ENCODE assay signal across 28 cellular contexts in the genomic region with DNA sequence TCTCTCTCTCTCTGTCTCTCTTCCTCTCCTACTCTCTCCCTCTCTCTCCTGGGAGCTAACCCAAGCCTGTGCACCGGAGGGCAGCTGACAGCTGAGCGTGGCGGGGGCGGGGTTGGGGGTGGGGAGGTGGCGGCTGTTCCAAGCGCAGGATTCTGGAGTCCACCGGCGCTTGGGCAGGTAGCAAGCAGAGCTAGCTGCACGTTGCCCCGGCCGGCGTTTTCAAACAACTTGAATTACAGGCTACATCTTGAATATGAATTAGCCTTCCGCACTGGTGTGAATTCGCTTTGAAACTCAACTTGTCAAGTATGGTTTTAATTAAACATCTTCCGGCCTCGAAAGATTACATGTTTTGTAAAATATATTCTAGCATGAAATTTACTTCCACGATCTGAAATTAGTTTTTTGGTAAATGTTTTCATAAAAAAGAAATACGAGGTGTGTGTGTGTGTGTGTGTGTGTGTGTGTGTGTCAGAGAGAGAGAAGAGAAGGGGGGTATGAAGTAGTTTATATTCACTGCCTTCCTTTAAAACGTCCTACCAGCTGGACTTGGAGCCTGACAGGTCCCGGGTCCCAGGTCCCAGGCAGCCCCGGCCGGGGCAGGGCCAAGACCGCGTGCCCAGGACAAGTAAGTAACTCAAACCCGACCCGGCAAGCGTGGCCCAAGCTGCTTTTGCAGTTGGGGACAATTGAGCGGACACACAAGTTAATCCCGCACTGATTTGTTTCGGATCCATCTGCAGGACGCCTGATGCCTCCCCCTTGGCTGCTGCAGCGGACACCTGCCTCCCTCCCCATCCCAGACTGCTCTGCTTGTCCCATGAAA. TPM values are rescaled to one million over a fixed set of nuclear protein-coding genes. Genes with fewer than 3 reads are reported as not detected.
DNase-seq lines count a peak whose midpoint lies in the region; FAIRE-seq and TF ChIP-seq lines count a peak whose summit lies in the region.
"Had no signal": no experiment of that assay in that cellular context is flagged by ENCODE, and none has a peak within 500 bp of the region (broad histone marks: within the 10 kb centered on the region; RNA-seq: fewer than 3 reads in every experiment).

No MANE protein-coding gene starts in this region.

- H3K27me3 ChIP-seq in HUES6 (ENCODE audit: control insufficient read depth, insufficient read depth, low read length) (peaks cover 100% of the 10 kb centered on the region), neural progenitor cell (peaks cover 100% of the 10 kb centered on the region)
- H3K27me3 ChIP-seq: SJSA1 had no signal

- H3K36me3 Mint-ChIP-seq in brain (peaks cover 30% of the 10 kb centered on the region), neural progenitor cell (no peaks in the 10 kb centered on the region)
- H3K36me3 Mint-ChIP-seq: activated naive CD4-positive, alpha-beta T cell treated with anti-CD3 and anti-CD28 coated beads, Interleukin-2, amount 10 ng/mL, durations not matched to agents 7 days and 5 days had no signal

- no peak overlapping the region for H2AFZ ChIP-seq in neural progenitor cell (replicated peaks)

- peak overlapping the region; percentile 55 for H3K4me2 ChIP-seq in neural progenitor cell

- H3K36me3 ChIP-seq in HUES6 (ENCODE audit: control insufficient read depth, insufficient read depth, low read length) (no peaks in the 10 kb centered on the region), neural progenitor cell (no peaks in the 10 kb centered on the region)
- H3K36me3 ChIP-seq: esophagus squamous epithelium, left lung, Peyer's patch, prostate gland, SJSA1, thyroid gland had no signal

- in situ Hi-C loops in GM13976 (cut with MboI; ENCODE audit: low sequenced_read_pairs, unreplicated experiment), result no loop called here

- H3K27ac Mint-ChIP-seq in brain (peak overlapping the region in 2 of 5 experiments; percentile 91 to 96), neural progenitor cell (no peak overlapping the region)
- H3K27ac Mint-ChIP-seq: activated naive CD4-positive, alpha-beta T cell treated with anti-CD3 and anti-CD28 coated beads, Interleukin-2, amount 10 ng/mL, durations not matched to agents 7 days and 5 days; activated T-cell treated with anti-CD3 and anti-CD28 coated beads, Interleukin-2, amount 50 U/mL, for 24 hours; CD4-positive, alpha-beta memory T cell; nephron progenitor cell had no signal

- H3K9ac ChIP-seq in HUES6 (ENCODE audit: low read length), result no peak overlapping the region
- no peak overlapping the region for H3K9ac ChIP-seq in neural progenitor cell

- H3K27ac ChIP-seq in HUES6 (ENCODE audit: low read depth, low read length) (no peak overlapping the region), neural progenitor cell (no peak overlapping the region)
- H3K27ac ChIP-seq: esophagus squamous epithelium, left lung, Peyer's patch, prostate gland, SJSA1, skin epidermis, thyroid gland had no signal

- H3F3A ChIP-seq in neural progenitor cell (ENCODE audit: low read depth), result peaks cover 34% of the 10 kb centered on the region

- no peak for TF ChIP-seq CTCF in brain (conservative IDR thresholded peaks at IDR 0.05)
- no peak for TF ChIP-seq CTCF in neural progenitor cell (IDR thresholded peaks at IDR 0.05)
- no peak for TF ChIP-seq CTCF in GM13976 (IDR thresholded peaks at IDR 0.05; ENCODE audit: borderline replicate concordance, control extremely low read depth, extremely low read depth, insufficient read depth, missing control alignments)

- H3K9me3 ChIP-seq in HUES6 (ENCODE audit: control insufficient read depth, insufficient read depth, low read depth, low read length) (no peaks in the 10 kb centered on the region), neural progenitor cell (ENCODE audit: low read depth) (no peaks in the 10 kb centered on the region)
- H3K9me3 ChIP-seq: left lung, Peyer's patch, prostate gland, SJSA1, thyroid gland had no signal

- FAIRE-seq in HTR-8/SVneo (lab: Jason Lieb, UNC), result no peak

- H3K4me1 ChIP-seq in HUES6 (ENCODE audit: control insufficient read depth, insufficient read depth, low read length), result peaks cover 54% of the 10 kb centered on the region
- peaks cover 24% of the 10 kb centered on the region for H3K4me1 ChIP-seq in neural progenitor cell
- H3K4me1 ChIP-seq: left lung, Peyer's patch, prostate gland, SJSA1, thyroid gland had no signal

- H3K27me3 Mint-ChIP-seq in brain, result peaks cover 97% of the 10 kb centered on the region
- H3K27me3 Mint-ChIP-seq in neural progenitor cell (ENCODE audit: insufficient read depth, low read depth), result peaks cover 95% of the 10 kb centered on the region

- H3K4me3 Mint-ChIP-seq in brain, result peak overlapping the region in 4 of 5 experiments; percentile 28 to 90 (median 77)
- H3K4me3 Mint-ChIP-seq in neural progenitor cell, result peak overlapping the region; percentile 64
- H3K4me3 Mint-ChIP-seq: activated naive CD4-positive, alpha-beta T cell treated with anti-CD3 and anti-CD28 coated beads, Interleukin-2, amount 10 ng/mL, durations not matched to agents 7 days and 5 days; activated T-cell treated with anti-CD3 and anti-CD28 coated beads, Interleukin-2, amount 50 U/mL, for 24 hours; central memory CD8-positive, alpha-beta T cell; nephron progenitor cell had no signal

- peaks cover 98% of the 10 kb centered on the region for H4K20me1 ChIP-seq in neural progenitor cell (ENCODE audit: low read depth)

- H3K9me3 Mint-ChIP-seq in brain (peaks cover 0 to 22% (median 16%) of the 10 kb centered on the region in 5 experiments), neural progenitor cell (peaks cover 6% of the 10 kb centered on the region)
- H3K9me3 Mint-ChIP-seq: activated naive CD4-positive, alpha-beta T cell treated with anti-CD3 and anti-CD28 coated beads, Interleukin-2, amount 10 ng/mL, durations not matched to agents 7 days and 5 days; central memory CD8-positive, alpha-beta T cell had no signal

- DNase-seq in DMS53 treated with DMSO at 0.1 percent for 48 hours (lab: John Stamatoyannopoulos, UW; ENCODE audit: unreplicated experiment) (peak; percentile 39), neural progenitor cell (ENCODE audit: low spot score) (peak; percentile 84), GM13976 (ENCODE audit: low spot score) (no peak), NCI-H446 (lab: John Stamatoyannopoulos, UW) (no peak), NCI-H1048 (lab: John Stamatoyannopoulos, UW) (no peak), HTR-8/SVneo (ENCODE audit: insufficient read length, low spot score) (no peak)
- DNase-seq: activated CD4-positive, CD25-positive, alpha-beta regulatory T cell treated with anti-CD3 and anti-CD28 coated beads, Interleukin-2, amount 50 U/mL, for 72 hours; activated naive CD4-positive, alpha-beta T cell treated with anti-CD3 and anti-CD28 coated beads, Interleukin-2, amount 10 ng/mL, durations not matched to agents 7 days and 5 days; activated T-cell treated with anti-CD3 and anti-CD28 coated beads, Interleukin-2, amount 50 U/mL, for 24 hours; aorta; CD4-positive, alpha-beta memory T cell; DMS153; effector CD4-positive, alpha-beta T cell; esophagus squamous epithelium; left lung; NCI-H2171 treated with DMSO at 0.1 percent for 48 hours; nephron progenitor cell; Peyer's patch; stimulated activated naive CD4-positive, alpha-beta T cell treated with Interleukin-2 at 50 U/mL for 16 hours; T-helper 9 cell; thyroid gland had no signal

- H3K4me3 ChIP-seq in HUES6 (ENCODE audit: low read depth, low read length) (peak overlapping the region; percentile 16), neural progenitor cell (no peak overlapping the region)
- H3K4me3 ChIP-seq: esophagus squamous epithelium, left lung, Peyer's patch, prostate gland, SJSA1, skin epidermis, thyroid gland had no signal

- H3K4me1 Mint-ChIP-seq in brain (peaks cover 67% of the 10 kb centered on the region), neural progenitor cell (peaks cover 5% of the 10 kb centered on the region)
- H3K4me1 Mint-ChIP-seq: activated naive CD4-positive, alpha-beta T cell treated with anti-CD3 and anti-CD28 coated beads, Interleukin-2, amount 10 ng/mL, durations not matched to agents 7 days and 5 days; central memory CD8-positive, alpha-beta T cell had no signal

- no peaks in the 10 kb centered on the region for H3K79me2 ChIP-seq in neural progenitor cell (ENCODE audit: low read depth)

RNA-seq across cellular contexts. Expression of a gene that starts 9.0 kb away (rescaled TPM):
- polyA plus RNA-seq in brain (ENCODE audit: insufficient read depth, low read depth, low replicate concordance), result 5.5 TPM
- 0.19 TPM in 1 of 2 replicates, not detected in the other for total RNA-seq in neural progenitor cell (ENCODE audit: low replicate concordance)
- total RNA-seq: CD4-positive, alpha-beta memory T cell; esophagus squamous epithelium; glomerular endothelial cell; left lung; Peyer's patch had no signal
- polyA plus RNA-seq: CD4-positive, alpha-beta memory T cell had no signal

RNA-seq across cellular contexts. Expression of a gene that starts 28.3 kb away (rescaled TPM):
- 8.8 TPM for polyA plus RNA-seq in brain (ENCODE audit: insufficient read depth, low read depth, low replicate concordance)
- not detected in 2 replicates for total RNA-seq in neural progenitor cell (ENCODE audit: low replicate concordance)
- total RNA-seq: CD4-positive, alpha-beta memory T cell; glomerular endothelial cell; Peyer's patch had no signal
- polyA plus RNA-seq: aorta; CD4-positive, alpha-beta memory T cell had no signal

Comparison
In these comparisons a context has a peak if more than half of its experiments do, and no peak if none do; other contexts are left out.
1. DNase-seq: peak in DMS53 treated with DMSO at 0.1 percent for 48 hours (single experiment) and neural progenitor cell (single experiment); none in GM13976 (single experiment), NCI-H446 (0 of 2), NCI-H1048 (single experiment) and HTR-8/SVneo (single experiment).